ENCODE assay signal across 23 cellular contexts in the genomic region with DNA sequence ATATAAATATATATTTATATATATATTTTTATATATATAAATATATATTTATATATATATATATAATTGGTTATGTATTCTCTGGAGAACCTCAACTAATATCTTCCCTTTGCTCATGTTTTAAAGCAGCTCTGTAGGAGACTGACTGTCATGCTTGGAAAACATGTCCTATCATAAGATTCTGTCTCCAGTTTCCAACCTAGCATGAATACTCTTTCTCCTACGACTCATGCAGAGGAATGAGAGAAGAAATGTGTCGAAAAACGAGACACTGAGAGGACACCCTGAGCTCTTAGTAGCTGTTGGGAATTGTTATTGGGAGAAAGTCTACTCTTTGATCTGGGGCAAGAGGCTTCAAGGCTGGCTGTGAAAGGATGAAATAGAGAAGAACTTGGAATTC.
"Had no signal": no experiment of that assay in that cellular context is flagged by ENCODE, and none has a peak within 500 bp of the region (broad histone marks: within the 10 kb centered on the region; RNA-seq: fewer than 3 reads in every experiment).

No MANE protein-coding gene starts in this region.

- ATAC-seq: esophagus mucosa; gastrocnemius medialis; left ventricle myocardium superior; lower lobe of right lung; naive thymus-derived CD8-positive, alpha-beta T cell had no signal

- H3K27ac ChIP-seq: epithelial cell of prostate, gastrocnemius medialis, lower lobe of right lung, prostate gland, right atrium auricular region, suprapubic skin, vagina had no signal

- H3K36me3 ChIP-seq: gastrocnemius medialis, lower lobe of right lung, prostate gland, right atrium auricular region, suprapubic skin, vagina had no signal

- H3K4me3 Mint-ChIP-seq: endodermal cell; naive thymus-derived CD8-positive, alpha-beta T cell; nephron progenitor cell; stimulated activated naive CD8-positive, alpha-beta T cell treated with anti-CD3 and anti-CD28 coated beads, Interleukin-15, amount 100 ng/mL, for 72 hours had no signal

- H3K27ac Mint-ChIP-seq: endodermal cell; naive thymus-derived CD8-positive, alpha-beta T cell; nephron progenitor cell; stimulated activated naive CD8-positive, alpha-beta T cell treated with anti-CD3 and anti-CD28 coated beads, Interleukin-15, amount 100 ng/mL, for 72 hours had no signal

- DNase-seq: effector CD8-positive, alpha-beta T cell; endodermal cell; gastrocnemius medialis; head of caudate nucleus; left ventricle myocardium superior; lower lobe of right lung; naive thymus-derived CD8-positive, alpha-beta T cell; nephron progenitor cell; nucleus accumbens; stimulated activated CD4-positive, alpha-beta T cell treated with anti-CD3 and anti-CD28 coated beads, Interleukin-12 subunit alpha, Interleukin-12 subunit beta, amount 100 ng/mL, for 4 hours; stimulated activated CD4-positive, alpha-beta T cell treated with anti-CD3 and anti-CD28 coated beads, Interleukin-1b, Interleukin-23, amount 100 ng/mL, for 48 hours; stimulated activated CD4-positive, alpha-beta T cell treated with anti-CD3 and anti-CD28 coated beads, Interleukin-4, amount 100 ng/mL, for 1 hour; stimulated activated CD8-positive, alpha-beta memory T cell treated with anti-CD3 and anti-CD28 coated beads, Interleukin-4, amount 100 ng/mL, for 48 hours; stimulated activated naive CD4-positive, alpha-beta T cell; stimulated activated naive CD8-positive, alpha-beta T cell treated with anti-CD3 and anti-CD28 coated beads, Interleukin-15, amount 100 ng/mL, for 72 hours; trophoblast cell had no signal

- H3K27me3 ChIP-seq: gastrocnemius medialis, right atrium auricular region, suprapubic skin, vagina had no signal

- H3K9me3 ChIP-seq: gastrocnemius medialis, lower lobe of right lung, prostate gland, right atrium auricular region, suprapubic skin, vagina had no signal

- H3K4me1 Mint-ChIP-seq: endodermal cell; naive thymus-derived CD8-positive, alpha-beta T cell; nephron progenitor cell; stimulated activated naive CD8-positive, alpha-beta T cell treated with anti-CD3 and anti-CD28 coated beads, Interleukin-15, amount 100 ng/mL, for 72 hours had no signal

- H3K27me3 Mint-ChIP-seq: naive thymus-derived CD8-positive, alpha-beta T cell; stimulated activated naive CD8-positive, alpha-beta T cell treated with anti-CD3 and anti-CD28 coated beads, Interleukin-15, amount 100 ng/mL, for 72 hours had no signal

- H3K4me3 ChIP-seq: gastrocnemius medialis, lower lobe of right lung, prostate gland, right atrium auricular region, smooth muscle cell, suprapubic skin, vagina had no signal

- H3K4me2 ChIP-seq: smooth muscle cell had no signal

- H3K4me1 ChIP-seq: gastrocnemius medialis, lower lobe of right lung, prostate gland, right atrium auricular region, suprapubic skin, vagina had no signal

- H3K36me3 Mint-ChIP-seq: naive thymus-derived CD8-positive, alpha-beta T cell had no signal
